ENCODE assay signal across 1 cellular context in genomic region chr18:36579311-36579710, GRCh38.
TF ChIP-seq lines count a peak whose summit lies in the region.

No MANE protein-coding gene starts in this region.

TF ChIP-seq in GM12878, 131 proteins besides CTCF, POLR2A, EP300 and RAD21:
- TF ChIP-seq CHD4 (IDR thresholded peaks at IDR 0.05): no peak
- no peak for TF ChIP-seq TCF7 (IDR thresholded peaks at IDR 0.05; ENCODE audit: borderline replicate concordance)
- TF ChIP-seq CEBPB (IDR thresholded peaks at IDR 0.05; ENCODE audit: borderline replicate concordance in 1 of 2, low read depth in 2 of 2, low read length in 2 of 2): no peak
- no peak for TF ChIP-seq RCOR1 (conservative IDR thresholded peaks at IDR 0.05; ENCODE audit: low read depth, low read length)
- TF ChIP-seq YY1 (IDR thresholded peaks at IDR 0.05; ENCODE audit: low read depth, low read length): no peak
- TF ChIP-seq ZBTB4 (CRISPR knock-in tag; IDR thresholded peaks at IDR 0.05): no peak
- TF ChIP-seq, protein P1, sequence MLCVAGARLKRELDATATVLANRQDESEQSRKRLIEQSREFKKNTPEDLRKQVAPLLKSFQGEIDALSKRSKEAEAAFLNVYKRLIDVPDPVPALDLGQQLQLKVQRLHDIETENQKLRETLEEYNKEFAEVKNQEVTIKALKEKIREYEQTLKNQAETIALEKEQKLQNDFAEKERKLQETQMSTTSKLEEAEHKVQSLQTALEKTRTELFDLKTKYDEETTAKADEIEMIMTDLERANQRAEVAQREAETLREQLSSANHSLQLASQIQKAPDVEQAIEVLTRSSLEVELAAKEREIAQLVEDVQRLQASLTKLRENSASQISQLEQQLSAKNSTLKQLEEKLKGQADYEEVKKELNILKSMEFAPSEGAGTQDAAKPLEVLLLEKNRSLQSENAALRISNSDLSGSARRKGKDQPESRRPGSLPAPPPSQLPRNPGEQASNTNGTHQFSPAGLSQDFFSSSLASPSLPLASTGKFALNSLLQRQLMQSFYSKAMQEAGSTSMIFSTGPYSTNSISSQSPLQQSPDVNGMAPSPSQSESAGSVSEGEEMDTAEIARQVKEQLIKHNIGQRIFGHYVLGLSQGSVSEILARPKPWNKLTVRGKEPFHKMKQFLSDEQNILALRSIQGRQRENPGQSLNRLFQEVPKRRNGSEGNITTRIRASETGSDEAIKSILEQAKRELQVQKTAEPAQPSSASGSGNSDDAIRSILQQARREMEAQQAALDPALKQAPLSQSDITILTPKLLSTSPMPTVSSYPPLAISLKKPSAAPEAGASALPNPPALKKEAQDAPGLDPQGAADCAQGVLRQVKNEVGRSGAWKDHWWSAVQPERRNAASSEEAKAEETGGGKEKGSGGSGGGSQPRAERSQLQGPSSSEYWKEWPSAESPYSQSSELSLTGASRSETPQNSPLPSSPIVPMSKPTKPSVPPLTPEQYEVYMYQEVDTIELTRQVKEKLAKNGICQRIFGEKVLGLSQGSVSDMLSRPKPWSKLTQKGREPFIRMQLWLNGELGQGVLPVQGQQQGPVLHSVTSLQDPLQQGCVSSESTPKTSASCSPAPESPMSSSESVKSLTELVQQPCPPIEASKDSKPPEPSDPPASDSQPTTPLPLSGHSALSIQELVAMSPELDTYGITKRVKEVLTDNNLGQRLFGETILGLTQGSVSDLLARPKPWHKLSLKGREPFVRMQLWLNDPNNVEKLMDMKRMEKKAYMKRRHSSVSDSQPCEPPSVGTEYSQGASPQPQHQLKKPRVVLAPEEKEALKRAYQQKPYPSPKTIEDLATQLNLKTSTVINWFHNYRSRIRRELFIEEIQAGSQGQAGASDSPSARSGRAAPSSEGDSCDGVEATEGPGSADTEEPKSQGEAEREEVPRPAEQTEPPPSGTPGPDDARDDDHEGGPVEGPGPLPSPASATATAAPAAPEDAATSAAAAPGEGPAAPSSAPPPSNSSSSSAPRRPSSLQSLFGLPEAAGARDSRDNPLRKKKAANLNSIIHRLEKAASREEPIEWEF (IDR thresholded peaks at IDR 0.05; ENCODE audit: insufficient replicate concordance, low read depth, low read length): no peak
